In genomic region chr16:18062713-18063112, GRCh38 we compare ENCODE assay signal across 28 cellular contexts.
"Had no signal": no experiment of that assay in that cellular context is flagged by ENCODE, and none has a peak within 500 bp of the region (broad histone marks: within the 10 kb centered on the region; RNA-seq: fewer than 3 reads in every experiment).

No MANE protein-coding gene starts in this region.

- H3K4me1 ChIP-seq: esophagus muscularis mucosa, gastrocnemius medialis, heart right ventricle, left ventricle myocardium inferior, lower lobe of right lung, psoas muscle, testis, tibial nerve, upper lobe of right lung, vagina had no signal

- H3K27me3 ChIP-seq: gastrocnemius medialis, testis, tibial nerve, vagina had no signal

- H3K9me3 Mint-ChIP-seq: dendritic cell treated with granulocyte-macrophage colony-stimulating factor and Interleukin-4, amounts not matched to agents 40 ng/mL and 50 ng/mL, for 4 days; effector memory CD8-positive, alpha-beta T cell had no signal

- H3K4me3 ChIP-seq: esophagus muscularis mucosa, gastrocnemius medialis, heart right ventricle, left ventricle myocardium inferior, lower lobe of right lung, psoas muscle, spleen, testis, tibial nerve, upper lobe of right lung, vagina had no signal

- H3K4me3 Mint-ChIP-seq: dendritic cell treated with granulocyte-macrophage colony-stimulating factor and Interleukin-4, amounts not matched to agents 40 ng/mL and 50 ng/mL, for 4 days; effector memory CD8-positive, alpha-beta T cell; memory B cell; naive B cell; nephron progenitor cell; stimulated activated naive B cell treated with anti-CD40 and anti-IgM and Interleukin-4, amounts not matched to agents 10 μg/mL and 1 μg/mL and 100 μg/mL, for 72 hours; stimulated activated naive CD8-positive, alpha-beta T cell treated with anti-CD3 and anti-CD28 coated beads, Interleukin-15, amount 100 ng/mL, for 72 hours had no signal

- DNase-seq: effector memory CD8-positive, alpha-beta T cell; gastrocnemius medialis; heart right ventricle; hypothalamus; islet precursor cell; left ventricle myocardium inferior; lower lobe of right lung; midbrain; naive B cell; nephron progenitor cell; psoas muscle; retina; spleen; stimulated activated CD4-positive, alpha-beta T cell treated with anti-CD3 and anti-CD28 coated beads, Interleukin-15, amount 100 ng/mL, for 24 hours; stimulated activated CD4-positive, alpha-beta T cell treated with anti-CD3 and anti-CD28 coated beads, Interleukin-1b, Interleukin-23, amount 100 ng/mL, for 48 hours; stimulated activated CD4-positive, alpha-beta T cell treated with anti-CD3 and anti-CD28 coated beads, Interleukin-4, amount 100 ng/mL, for 24 hours; stimulated activated naive B cell treated with anti-CD40 and anti-IgM and Interleukin-4, amounts not matched to agents 10 μg/mL and 1 μg/mL and 100 μg/mL, for 72 hours; stimulated activated naive CD8-positive, alpha-beta T cell treated with anti-CD3 and anti-CD28 coated beads, Interleukin-15, amount 100 ng/mL, for 72 hours; testis; upper lobe of right lung had no signal

- H3K27ac Mint-ChIP-seq: dendritic cell treated with granulocyte-macrophage colony-stimulating factor and Interleukin-4, amounts not matched to agents 40 ng/mL and 50 ng/mL, for 4 days; effector memory CD8-positive, alpha-beta T cell; memory B cell; naive B cell; nephron progenitor cell; stimulated activated naive B cell treated with anti-CD40 and anti-IgM and Interleukin-4, amounts not matched to agents 10 μg/mL and 1 μg/mL and 100 μg/mL, for 72 hours; stimulated activated naive CD8-positive, alpha-beta T cell treated with anti-CD3 and anti-CD28 coated beads, Interleukin-15, amount 100 ng/mL, for 72 hours had no signal

- H3K36me3 ChIP-seq: esophagus muscularis mucosa, gastrocnemius medialis, heart right ventricle, left ventricle myocardium inferior, lower lobe of right lung, neutrophil, spleen, tibial nerve, upper lobe of right lung, vagina had no signal

- H3K9me3 ChIP-seq: gastrocnemius medialis, lower lobe of right lung, neutrophil, psoas muscle, testis, upper lobe of right lung, vagina had no signal

- H3K36me3 Mint-ChIP-seq: memory B cell; naive B cell; stimulated activated naive B cell treated with anti-CD40 and anti-IgM and Interleukin-4, amounts not matched to agents 10 μg/mL and 1 μg/mL and 100 μg/mL, for 72 hours had no signal

- ATAC-seq: effector memory CD8-positive, alpha-beta T cell; gastrocnemius medialis; heart right ventricle; lower lobe of right lung; psoas muscle; sciatic nerve; stimulated activated naive B cell treated with anti-CD40 and anti-IgM and Interleukin-4, amounts not matched to agents 10 μg/mL and 1 μg/mL and 100 μg/mL, for 72 hours; stimulated activated naive CD8-positive, alpha-beta T cell treated with anti-CD3 and anti-CD28 coated beads, Interleukin-15, amount 100 ng/mL, for 72 hours; upper lobe of right lung had no signal

- H3K4me1 Mint-ChIP-seq: memory B cell; nephron progenitor cell; stimulated activated naive B cell treated with anti-CD40 and anti-IgM and Interleukin-4, amounts not matched to agents 10 μg/mL and 1 μg/mL and 100 μg/mL, for 72 hours; stimulated activated naive CD8-positive, alpha-beta T cell treated with anti-CD3 and anti-CD28 coated beads, Interleukin-15, amount 100 ng/mL, for 72 hours had no signal

- H3K27ac ChIP-seq: epithelial cell of prostate, esophagus muscularis mucosa, gastrocnemius medialis, heart right ventricle, left ventricle myocardium inferior, lower lobe of right lung, neutrophil, psoas muscle, spleen, testis, tibial nerve, upper lobe of right lung, vagina had no signal
